16 cellular contexts compared by ENCODE assay signal in the genomic region with DNA sequence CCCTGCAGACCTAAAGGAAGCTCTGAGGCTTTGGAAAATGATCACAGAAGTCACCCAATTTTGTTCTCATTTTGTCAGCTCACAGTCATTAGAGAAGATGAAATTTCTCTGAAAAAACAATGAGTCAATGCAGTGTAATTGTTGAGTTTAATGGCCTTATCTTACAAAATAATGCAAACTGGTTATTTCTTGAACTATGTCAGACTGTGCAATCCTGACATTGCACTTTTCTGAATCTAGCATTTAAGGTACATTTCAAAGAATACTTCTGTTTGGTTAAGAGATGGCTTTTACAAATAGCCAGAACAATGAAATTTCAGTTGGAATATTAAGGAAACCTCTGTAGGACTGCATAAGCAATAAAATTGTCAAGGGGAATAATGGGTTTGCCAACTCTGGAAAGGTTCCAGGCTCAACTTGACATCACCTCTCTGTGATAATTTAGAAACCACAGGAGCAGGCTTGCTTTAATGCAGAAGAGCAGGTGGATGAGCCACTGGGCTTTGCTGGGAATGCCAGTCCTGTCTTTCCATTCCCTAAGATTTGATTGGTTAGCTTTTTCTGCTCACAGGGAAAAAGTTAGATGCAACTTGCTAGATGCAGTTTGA.
DNase-seq lines count a peak whose midpoint lies in the region; ATAC-seq, FAIRE-seq and TF ChIP-seq lines count a peak whose summit lies in the region.
"Had no signal": no experiment of that assay in that cellular context is flagged by ENCODE, and none has a peak within 500 bp of the region (broad histone marks: within the 10 kb centered on the region; RNA-seq: fewer than 3 reads in every experiment).

No MANE protein-coding gene starts in this region.

- H2AFZ ChIP-seq in PC-9: no peak overlapping the region
- no peak overlapping the region for H2AFZ ChIP-seq in fibroblast of lung (ENCODE audit: low read length)

- TF ChIP-seq POLR2A in A549 (IDR thresholded peaks at IDR 0.05; ENCODE audit: low read length): no peak

- H3K4me1 ChIP-seq in A549 (peaks cover 22% of the 10 kb centered on the region), PC-9 (replicated peaks; ENCODE audit: insufficient read depth) (0 out of 2 replicates have a peak, but pooled peaks cover 6% of the 10 kb centered on the region), fibroblast of lung (ENCODE audit: control insufficient read depth, extremely low read depth, insufficient read depth, low read length) (peaks cover 7% of the 10 kb centered on the region)
- H3K4me1 ChIP-seq: heart right ventricle had no signal

- H3K4me2 ChIP-seq in A549 (peak overlapping the region; percentile 61), PC-9 (no peak overlapping the region), fibroblast of lung (ENCODE audit: extremely low read depth, insufficient read depth, low read length) (peak overlapping the region; percentile 5)

- H3K9me3 ChIP-seq in A549 (no peaks in the 10 kb centered on the region), PC-9 (ENCODE audit: insufficient read depth, low read depth) (no peaks in the 10 kb centered on the region), fibroblast of lung (ENCODE audit: control insufficient read depth, insufficient read depth, low read depth, low read length) (no peaks in the 10 kb centered on the region)
- H3K9me3 ChIP-seq: heart right ventricle had no signal

- H3K4me3 ChIP-seq in A549 (no peak overlapping the region), PC-9 (no peak overlapping the region), fibroblast of lung (replicated peaks in 1 of 4; ENCODE audit: control extremely low read depth in 1 of 4, insufficient read depth in 1 of 4, low read depth in 3 of 4, low read length in 4 of 4) (no peak overlapping the region)
- H3K4me3 ChIP-seq: GM12878, heart right ventricle had no signal

- H3K79me2 ChIP-seq in PC-9 (ENCODE audit: low read depth) (no peaks in the 10 kb centered on the region), fibroblast of lung (ENCODE audit: control insufficient read depth, insufficient read depth, low read length) (no peaks in the 10 kb centered on the region)

- no peaks in the 10 kb centered on the region for H3K36me3 ChIP-seq in PC-9 (ENCODE audit: low read depth)
- no peaks in the 10 kb centered on the region for H3K36me3 ChIP-seq in fibroblast of lung (ENCODE audit: control insufficient read depth, insufficient read depth, low read length)
- H3K36me3 ChIP-seq: heart right ventricle had no signal

- DNase-seq in A549 (ENCODE audit: low read depth in 1 of 2, low spot score in 1 of 2) (peak in 1 of 2 experiments; percentile 38), HT1080 (ENCODE audit: low read depth) (peak; percentile 8), PC-9 (no peak), fibroblast of lung (ENCODE audit: low read depth in 2 of 2) (peak; percentile 18 to 53), Right ventricle myocardium inferior (ENCODE audit: missing footprints) (no peak), hepatic stellate cell (ENCODE audit: low spot score) (no peak)
- DNase-seq: activated effector memory CD4-positive, alpha-beta T cell treated with anti-CD3 and anti-CD28 coated beads, Interleukin-2, amount 50 U/mL, for 16 hours; aorta; erythroblast; GOT3; heart right ventricle; SIG-M5; T-helper 2 cell had no signal

- H3K9ac ChIP-seq in fibroblast of lung (ENCODE audit: insufficient read depth, low read length): no peak overlapping the region

- no peaks in the 10 kb centered on the region for H4K20me1 ChIP-seq in PC-9 (ENCODE audit: insufficient read depth)
- H4K20me1 ChIP-seq in fibroblast of lung (ENCODE audit: control insufficient read depth, extremely low read depth, insufficient read depth, low read length): no peaks in the 10 kb centered on the region

- BruUV-seq in PC-9 (replicated peaks; lab: Mats Ljungman, UMichigan): no TSS peak

- no peaks in the 10 kb centered on the region for H3K27me3 ChIP-seq in PC-9 (ENCODE audit: insufficient read depth, low read depth)
- no peaks in the 10 kb centered on the region for H3K27me3 ChIP-seq in fibroblast of lung (ENCODE audit: control insufficient read depth, insufficient read depth, low read length)
- H3K27me3 ChIP-seq: heart right ventricle had no signal

- H3F3A ChIP-seq in PC-9 (ENCODE audit: insufficient read depth, low read depth): no peaks in the 10 kb centered on the region

- peak in 1 of 2 experiments; percentile 22; a peak in 1 of 5 replicates for TF ChIP-seq EP300 in A549 (IDR thresholded peaks at IDR 0.05)

- H3K9me2 ChIP-seq in PC-9 (ENCODE audit: insufficient read depth): no peaks in the 10 kb centered on the region

- CTCF ChIA-PET in A549 (lab: Yijun Ruan, JAX) (no interaction called here), PC-9 (lab: Charles Lee) (interaction anchor here (0.6 kb wide), 1 partner anchor 824 kb away, joined by 3 read pairs; no protein-coding TSS in a partner anchor)

- POLR2A ChIA-PET in A549 (lab: Yijun Ruan, JAX) (interaction anchor here (1.1 kb wide), 1 partner anchor 19 kb away, joined by 5 read pairs; no protein-coding TSS in a partner anchor), PC-9 (lab: Charles Lee; ENCODE audit: unreplicated experiment) (no interaction called here)

- peak overlapping the region; percentile 78 to 81 for H3K27ac ChIP-seq in A549
- peak overlapping the region; percentile 54 for H3K27ac ChIP-seq in PC-9
- H3K27ac ChIP-seq in fibroblast of lung (ENCODE audit: insufficient read depth, low read length): peak overlapping the region; percentile 75
- H3K27ac ChIP-seq: heart right ventricle had no signal

- TF ChIP-seq RAD21 in A549 (conservative IDR thresholded peaks at IDR 0.05 in 1 of 2, IDR thresholded peaks at IDR 0.05 in 1 of 2): no peak

- TF ChIP-seq CTCF in A549 (IDR thresholded peaks at IDR 0.05) (no peak), PC-9 (conservative IDR thresholded peaks at IDR 0.05) (no peak), fibroblast of lung (conservative IDR thresholded peaks at IDR 0.05 in 1 of 2, IDR thresholded peaks at IDR 0.05 in 1 of 2; ENCODE audit: low read depth in 1 of 2, low read length in 2 of 2) (no peak)

- intact Hi-C loops in PC-9 (cut with micrococcal nuclease; ENCODE audit: unreplicated experiment): no loop called here
- intact Hi-C loops in Right ventricle myocardium inferior (cut with DNase I): no loop called here

- ATAC-seq in A549 (peak in 1 of 2 experiments; percentile 34; a peak in 3 of 6 replicates), GM21367 (IDR thresholded peaks at IDR 0.05; ENCODE audit: unreplicated experiment) (no peak), Right ventricle myocardium inferior (no peak), HG02610 (IDR thresholded peaks at IDR 0.05; ENCODE audit: unreplicated experiment) (no peak)
- ATAC-seq: GM12878, heart right ventricle had no signal

- peak; percentile 89 for FAIRE-seq in A549 (lab: Jason Lieb, UNC)
- FAIRE-seq: GM12878 had no signal

TF ChIP-seq in A549, 52 proteins besides CTCF, POLR2A, EP300 and RAD21:
- TF ChIP-seq NFE2L2 (conservative IDR thresholded peaks at IDR 0.05; ENCODE audit: low read length) (no peak), CEBPB (IDR thresholded peaks at IDR 0.05) (0 out of 4 replicates have a peak, but pooled peaks of 1 of the 2 experiments have one; percentile 21), MAFK (IDR thresholded peaks at IDR 0.05; ENCODE audit: partially characterized antibody) (peak; percentile 74)

Comparison
In these comparisons a context has a peak if more than half of its experiments do, and no peak if none do; other contexts are left out.
1. DNase-seq: peak in HT1080 (single experiment) and fibroblast of lung (2 of 2); none in PC-9 (0 of 2), Right ventricle myocardium inferior (single experiment) and hepatic stellate cell (single experiment).
2. Peak in every context shown above with its lines, with median percentiles within 50 percentile points of each other: H3K27ac ChIP-seq.